ENCODE assay signal across 11 cellular contexts in genomic region chr18:36899289-36899688, GRCh38.
DNase-seq lines count a peak whose midpoint lies in the region; ATAC-seq and TF ChIP-seq lines count a peak whose summit lies in the region.
"Had no signal": no experiment of that assay in that cellular context is flagged by ENCODE, and none has a peak within 500 bp of the region (broad histone marks: within the 10 kb centered on the region; RNA-seq: fewer than 3 reads in every experiment).

No MANE protein-coding gene starts in this region.

- H3K27me3 Mint-ChIP-seq in Calu3 (ENCODE audit: unreplicated experiment) (no peaks in the 10 kb centered on the region), glutamatergic neuron (ENCODE audit: unreplicated experiment) (no peaks in the 10 kb centered on the region)

- no peak overlapping the region for H3K4me3 Mint-ChIP-seq in Calu3 (ENCODE audit: low read depth, unreplicated experiment)
- H3K4me3 Mint-ChIP-seq in glutamatergic neuron (ENCODE audit: unreplicated experiment), result no peak overlapping the region

- H3K27ac Mint-ChIP-seq in Calu3 (ENCODE audit: unreplicated experiment) (no peak overlapping the region), glutamatergic neuron (ENCODE audit: unreplicated experiment) (no peak overlapping the region)

- ATAC-seq in HG03095 (IDR thresholded peaks at IDR 0.05; ENCODE audit: unreplicated experiment), result no peak
- no peak for ATAC-seq in HG03175 (IDR thresholded peaks at IDR 0.05; ENCODE audit: unreplicated experiment)

- no peaks in the 10 kb centered on the region for H3K36me3 Mint-ChIP-seq in Calu3 (ENCODE audit: insufficient read depth, unreplicated experiment)
- no peaks in the 10 kb centered on the region for H3K36me3 Mint-ChIP-seq in glutamatergic neuron (ENCODE audit: unreplicated experiment)

- no TSS peak for BruUV-seq in Calu3 (replicated peaks; lab: Mats Ljungman, UMichigan)

- DNase-seq in Calu3 (no peak), HS-27A (ENCODE audit: low read depth) (peak; percentile 5), RPMI8226 (peak; percentile 16), glutamatergic neuron (no peak), NCI-H2107 treated with DMSO at 0.1 percent for 48 hours (lab: John Stamatoyannopoulos, UW; ENCODE audit: unreplicated experiment) (no peak)
- no peak for DNase-seq in activated CD4-positive, CD25-positive, alpha-beta regulatory T cell (lab: John Stamatoyannopoulos, UW)
- DNase-seq: activated CD4-positive, alpha-beta T cell treated with anti-CD3 and anti-CD28 coated beads, Interleukin-2, amount 50 U/mL, for 4 hours; midbrain; NCI-H187 had no signal

- H3K4me1 Mint-ChIP-seq in Calu3 (ENCODE audit: low read depth, unreplicated experiment) (no peaks in the 10 kb centered on the region), glutamatergic neuron (ENCODE audit: low read depth, unreplicated experiment) (no peaks in the 10 kb centered on the region)

- intact Hi-C loops in Calu3 (cut with micrococcal nuclease; ENCODE audit: unreplicated experiment), result loop anchor here (5.0 kb wide), 1 partner anchor 67 kb away; no protein-coding TSS in a partner anchor

- H3K9me3 Mint-ChIP-seq in Calu3 (ENCODE audit: low read depth, unreplicated experiment) (no peaks in the 10 kb centered on the region), glutamatergic neuron (ENCODE audit: unreplicated experiment) (no peaks in the 10 kb centered on the region)

- CTCF ChIA-PET in Calu3 (lab: Charles Lee), result interaction anchor here (0.7 kb wide), 2 partner anchors 13 to 70 kb away, joined by 3 to 8 read pairs; partner anchors contain the start of genes KIAA1328 and TPGS2

- peak; percentile 26 for TF ChIP-seq CTCF in Calu3 (IDR thresholded peaks at IDR 0.05; ENCODE audit: unreplicated experiment)
- peak; percentile 53 for TF ChIP-seq CTCF in glutamatergic neuron (IDR thresholded peaks at IDR 0.05; ENCODE audit: partially characterized antibody, unreplicated experiment)

Comparison
In these comparisons a context has a peak if more than half of its experiments do, and no peak if none do; other contexts are left out.
1. DNase-seq: peak in HS-27A (single experiment) and RPMI8226 (single experiment); none in Calu3 (single experiment), glutamatergic neuron (single experiment), NCI-H2107 treated with DMSO at 0.1 percent for 48 hours (single experiment) and activated CD4-positive, CD25-positive, alpha-beta regulatory T cell (0 of 4).